Comparison of ENCODE assay signal across 20 cellular contexts in the genomic region with DNA sequence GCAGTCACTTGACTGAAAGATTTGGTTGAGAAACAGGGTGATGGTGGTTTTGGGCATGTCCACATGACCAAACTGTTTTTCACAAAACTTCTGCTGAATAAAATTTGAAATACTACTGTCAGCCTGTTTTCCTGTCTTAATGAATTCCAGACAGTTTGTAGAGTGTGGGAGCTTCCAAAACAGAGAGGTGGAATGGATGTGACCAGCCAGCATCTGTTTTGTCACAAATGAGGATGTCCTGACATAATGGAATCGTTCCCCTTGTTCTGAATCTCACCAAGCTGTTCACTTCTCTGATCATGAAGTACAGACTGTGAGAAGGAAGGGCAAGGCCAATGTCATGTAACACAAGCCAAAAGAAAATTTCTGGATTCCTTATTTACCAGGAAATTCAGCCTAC. TPM values are rescaled to one million over a fixed set of nuclear protein-coding genes. Genes with fewer than 3 reads are reported as not detected.
DNase-seq lines count a peak whose midpoint lies in the region; ATAC-seq and TF ChIP-seq lines count a peak whose summit lies in the region.
"Had no signal": no experiment of that assay in that cellular context is flagged by ENCODE, and none has a peak within 500 bp of the region (broad histone marks: within the 10 kb centered on the region; RNA-seq: fewer than 3 reads in every experiment).

No MANE protein-coding gene starts in this region.

- DNase-seq in Right ventricle myocardium superior (no peak), Right ventricle myocardium inferior (ENCODE audit: missing footprints) (no peak), right cardiac atrium (no peak), gastrocnemius medialis (no peak), aorta (no peak), substantia nigra (lab: John Stamatoyannopoulos, UW) (no peak), Kasumi-1 (lab: John Stamatoyannopoulos, UW) (no peak)
- DNase-seq: activated naive CD4-positive, alpha-beta T cell treated with anti-CD3 and anti-CD28 coated beads for 36 hours; activated T-cell treated with anti-CD3 and anti-CD28 coated beads, Interleukin-2, amount 50 U/mL, for 4 hours; Calu3; EL; H9; NCI-H510A; trophoblast cell had no signal

- 43% methylated on average over 1 of the region's 1 CpG for WGBS in right cardiac atrium
- WGBS in aorta, 2 donors = 82 to 88% methylated on average over 1 of the region's 1 CpG

- in situ Hi-C loops in gastrocnemius medialis (cut with MboI; ENCODE audit: low sequenced_read_pairs in 4 of 4) = no loop called here

- peak overlapping the region; percentile 24 for H3K27ac ChIP-seq in right cardiac atrium (ENCODE audit: low read length)
- H3K27ac ChIP-seq in gastrocnemius medialis = peak overlapping the region; percentile 1 to 59 (median 34)
- H3K27ac ChIP-seq in aorta (ENCODE audit: low read depth in 1 of 2, low read length in 2 of 2) = no peak overlapping the region
- H3K27ac ChIP-seq in substantia nigra (ENCODE audit: low read depth, low read length, poor library complexity, severe bottlenecking) = no peak overlapping the region
- H3K27ac ChIP-seq: ascending aorta, neutrophil had no signal

- intact Hi-C loops in Right ventricle myocardium superior (cut with DNase I) (no loop called here), Right ventricle myocardium inferior (cut with DNase I) (no loop called here), right cardiac atrium (cut with DNase I) (no loop called here), gastrocnemius medialis (cut with DNase I; ENCODE audit: low total_unique reads) (no loop called here), aorta (cut with DNase I) (no loop called here)

- H3K4me1 ChIP-seq in right cardiac atrium (ENCODE audit: control insufficient read depth, insufficient read depth, low read length) = peaks cover 15% of the 10 kb centered on the region
- peaks cover 61 to 70% of the 10 kb centered on the region in 2 donors for H3K4me1 ChIP-seq in gastrocnemius medialis
- peaks cover 9 to 15% of the 10 kb centered on the region in 2 donors for H3K4me1 ChIP-seq in aorta (ENCODE audit: control insufficient read depth in 1 of 2, insufficient read depth in 2 of 2, low read length in 2 of 2)

- no peaks in the 10 kb centered on the region for H3K36me3 ChIP-seq in gastrocnemius medialis
- H3K36me3 ChIP-seq in aorta (ENCODE audit: control insufficient read depth in 1 of 2, insufficient read depth in 2 of 2, low read length in 1 of 2) = no peaks in the 10 kb centered on the region
- H3K36me3 ChIP-seq: ascending aorta, neutrophil had no signal

- no peaks in the 10 kb centered on the region for H3K9me3 ChIP-seq in right cardiac atrium (ENCODE audit: control insufficient read depth, low read length)
- H3K9me3 ChIP-seq in gastrocnemius medialis = no peaks in the 10 kb centered on the region
- peaks cover 1% of the 10 kb centered on the region for H3K9me3 ChIP-seq in aorta (ENCODE audit: control insufficient read depth, low read length)
- H3K9me3 ChIP-seq: neutrophil had no signal

- ATAC-seq in Right ventricle myocardium superior (ENCODE audit: poor library complexity) (peak; percentile 21), Right ventricle myocardium inferior (no peak), right cardiac atrium (no peak), gastrocnemius medialis (peak; percentile 18 to 40), aorta (ENCODE audit: low FRiP score) (peak; percentile 26), HG02840 (IDR thresholded peaks at IDR 0.05; ENCODE audit: low FRiP score, unreplicated experiment) (no peak)
- ATAC-seq: activated T-cell treated with anti-CD3 and anti-CD28 coated beads, Interleukin-2, amount 50 U/mL, for 4 hours; SK-N-SH treated with all-trans-retinoic acid at 6 μM for 48 hours; WTC11 had no signal

- no peak for TF ChIP-seq POLR2A in gastrocnemius medialis (IDR thresholded peaks at IDR 0.05)

- no peak for TF ChIP-seq CTCF in gastrocnemius medialis (IDR thresholded peaks at IDR 0.05 in 4 of 5, conservative IDR thresholded peaks at IDR 0.05 in 1 of 5)

- H3K4me3 ChIP-seq in right cardiac atrium (ENCODE audit: low read length) (no peak overlapping the region), gastrocnemius medialis (no peak overlapping the region), aorta (ENCODE audit: low read length in 2 of 2) (no peak overlapping the region)
- H3K4me3 ChIP-seq: ascending aorta had no signal

- H3K27me3 ChIP-seq in right cardiac atrium (ENCODE audit: control insufficient read depth, insufficient read depth) (no peaks in the 10 kb centered on the region), gastrocnemius medialis (no peaks in the 10 kb centered on the region), aorta (ENCODE audit: control insufficient read depth in 1 of 2, insufficient read depth in 2 of 2, low read length in 1 of 2) (no peaks in the 10 kb centered on the region)
- H3K27me3 ChIP-seq: ascending aorta, neutrophil had no signal

RNA-seq across cellular contexts. Expression of a gene that starts 11.9 kb away (rescaled TPM):
- total RNA-seq in Right ventricle myocardium superior = 65.5 TPM
- total RNA-seq in Right ventricle myocardium inferior = 71.0 TPM
- 10 to 100 TPM; 48.3 to 75.3 (median 58.4) TPM for total RNA-seq in right cardiac atrium
- polyA plus RNA-seq in right cardiac atrium = 18.6 TPM
- 100 to 1,000 TPM in 3 of 4 donors, 10 to 100 TPM in 1; 71.1 to 139 (median 109) TPM for total RNA-seq in gastrocnemius medialis
- total RNA-seq in aorta = 10 to 100 TPM; 28.4 to 30.5 TPM
- polyA plus RNA-seq in aorta = 1 to 10 TPM; 4.1 to 6.5 TPM
- total RNA-seq: activated naive CD4-positive, alpha-beta T cell treated with anti-CD3 and anti-CD28 coated beads for 36 hours; B cell had no signal

Comparison
In these comparisons a context has a peak if more than half of its experiments do, and no peak if none do; other contexts are left out.
1. ATAC-seq: peak in Right ventricle myocardium superior (single experiment), gastrocnemius medialis (2 of 2) and aorta (single experiment); none in Right ventricle myocardium inferior (single experiment), right cardiac atrium (0 of 2) and HG02840 (single experiment).
2. H3K27ac ChIP-seq: peak in right cardiac atrium (single experiment) and gastrocnemius medialis (4 of 4); none in aorta (0 of 2) and substantia nigra (single experiment).